1 cellular context compared by ENCODE assay signal in the genomic region with DNA sequence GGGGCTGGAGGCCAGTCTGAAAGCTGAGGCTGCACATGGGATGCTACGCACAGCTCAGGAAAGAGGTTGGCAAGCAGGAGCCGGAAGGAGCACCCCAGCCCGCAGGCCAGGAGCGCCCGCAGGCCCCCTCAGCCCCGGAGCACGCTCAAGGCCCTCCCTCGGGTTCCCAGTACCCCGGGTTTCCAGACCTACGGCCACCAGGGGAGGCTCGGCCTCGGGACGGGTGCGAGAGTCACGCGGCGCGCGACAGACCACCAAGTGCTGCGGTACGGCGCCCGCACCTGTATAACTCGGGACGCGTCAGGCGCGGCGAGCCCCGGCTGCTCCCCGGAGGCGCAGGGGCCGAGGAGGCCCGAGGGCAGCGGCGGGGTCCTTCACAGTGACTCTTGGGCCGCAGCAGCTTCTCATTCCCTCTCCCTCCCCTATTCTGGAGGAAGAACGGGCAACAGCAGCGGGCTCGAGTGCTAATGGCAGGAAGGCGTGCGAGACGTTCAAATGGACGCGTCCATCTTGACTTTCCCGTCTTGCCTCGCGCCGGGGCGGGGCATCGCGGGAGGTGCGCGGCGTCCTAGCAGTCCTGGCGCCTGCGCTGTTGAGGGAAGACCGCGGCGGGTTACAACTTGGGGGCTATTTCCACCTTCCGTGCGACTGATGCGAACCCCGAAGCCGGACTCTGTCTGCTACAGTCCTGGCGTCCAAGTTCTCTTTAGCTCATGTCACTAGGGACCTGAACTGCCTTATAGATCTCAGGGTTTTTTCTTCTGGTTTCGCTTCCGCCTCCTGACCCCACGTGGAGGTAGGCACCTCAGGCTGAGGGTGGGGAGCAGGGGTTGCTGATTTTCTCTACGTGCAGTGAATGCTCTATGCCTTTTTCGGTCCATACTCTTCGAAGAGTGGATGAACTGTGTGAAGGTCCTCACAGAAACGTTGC.
TF ChIP-seq lines count a peak whose summit lies in the region.

A gene with protein sequence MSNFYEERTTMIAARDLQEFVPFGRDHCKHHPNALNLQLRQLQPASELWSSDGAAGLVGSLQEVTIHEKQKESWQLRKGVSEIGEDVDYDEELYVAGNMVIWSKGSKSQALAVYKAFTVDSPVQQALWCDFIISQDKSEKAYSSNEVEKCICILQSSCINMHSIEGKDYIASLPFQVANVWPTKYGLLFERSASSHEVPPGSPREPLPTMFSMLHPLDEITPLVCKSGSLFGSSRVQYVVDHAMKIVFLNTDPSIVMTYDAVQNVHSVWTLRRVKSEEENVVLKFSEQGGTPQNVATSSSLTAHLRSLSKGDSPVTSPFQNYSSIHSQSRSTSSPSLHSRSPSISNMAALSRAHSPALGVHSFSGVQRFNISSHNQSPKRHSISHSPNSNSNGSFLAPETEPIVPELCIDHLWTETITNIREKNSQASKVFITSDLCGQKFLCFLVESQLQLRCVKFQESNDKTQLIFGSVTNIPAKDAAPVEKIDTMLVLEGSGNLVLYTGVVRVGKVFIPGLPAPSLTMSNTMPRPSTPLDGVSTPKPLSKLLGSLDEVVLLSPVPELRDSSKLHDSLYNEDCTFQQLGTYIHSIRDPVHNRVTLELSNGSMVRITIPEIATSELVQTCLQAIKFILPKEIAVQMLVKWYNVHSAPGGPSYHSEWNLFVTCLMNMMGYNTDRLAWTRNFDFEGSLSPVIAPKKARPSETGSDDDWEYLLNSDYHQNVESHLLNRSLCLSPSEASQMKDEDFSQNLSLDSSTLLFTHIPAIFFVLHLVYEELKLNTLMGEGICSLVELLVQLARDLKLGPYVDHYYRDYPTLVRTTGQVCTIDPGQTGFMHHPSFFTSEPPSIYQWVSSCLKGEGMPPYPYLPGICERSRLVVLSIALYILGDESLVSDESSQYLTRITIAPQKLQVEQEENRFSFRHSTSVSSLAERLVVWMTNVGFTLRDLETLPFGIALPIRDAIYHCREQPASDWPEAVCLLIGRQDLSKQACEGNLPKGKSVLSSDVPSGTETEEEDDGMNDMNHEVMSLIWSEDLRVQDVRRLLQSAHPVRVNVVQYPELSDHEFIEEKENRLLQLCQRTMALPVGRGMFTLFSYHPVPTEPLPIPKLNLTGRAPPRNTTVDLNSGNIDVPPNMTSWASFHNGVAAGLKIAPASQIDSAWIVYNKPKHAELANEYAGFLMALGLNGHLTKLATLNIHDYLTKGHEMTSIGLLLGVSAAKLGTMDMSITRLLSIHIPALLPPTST (N-terminal part only) (minus strand): TSS at position 533 of the 931 bp plus-strand sequence. CDS start 3,368 bp downstream, outside the sequence.

TF ChIP-seq in HepG2, 621 proteins besides CTCF, POLR2A, EP300 and RAD21 (continued from another document and continues in another):
- TF ChIP-seq, protein P1, sequence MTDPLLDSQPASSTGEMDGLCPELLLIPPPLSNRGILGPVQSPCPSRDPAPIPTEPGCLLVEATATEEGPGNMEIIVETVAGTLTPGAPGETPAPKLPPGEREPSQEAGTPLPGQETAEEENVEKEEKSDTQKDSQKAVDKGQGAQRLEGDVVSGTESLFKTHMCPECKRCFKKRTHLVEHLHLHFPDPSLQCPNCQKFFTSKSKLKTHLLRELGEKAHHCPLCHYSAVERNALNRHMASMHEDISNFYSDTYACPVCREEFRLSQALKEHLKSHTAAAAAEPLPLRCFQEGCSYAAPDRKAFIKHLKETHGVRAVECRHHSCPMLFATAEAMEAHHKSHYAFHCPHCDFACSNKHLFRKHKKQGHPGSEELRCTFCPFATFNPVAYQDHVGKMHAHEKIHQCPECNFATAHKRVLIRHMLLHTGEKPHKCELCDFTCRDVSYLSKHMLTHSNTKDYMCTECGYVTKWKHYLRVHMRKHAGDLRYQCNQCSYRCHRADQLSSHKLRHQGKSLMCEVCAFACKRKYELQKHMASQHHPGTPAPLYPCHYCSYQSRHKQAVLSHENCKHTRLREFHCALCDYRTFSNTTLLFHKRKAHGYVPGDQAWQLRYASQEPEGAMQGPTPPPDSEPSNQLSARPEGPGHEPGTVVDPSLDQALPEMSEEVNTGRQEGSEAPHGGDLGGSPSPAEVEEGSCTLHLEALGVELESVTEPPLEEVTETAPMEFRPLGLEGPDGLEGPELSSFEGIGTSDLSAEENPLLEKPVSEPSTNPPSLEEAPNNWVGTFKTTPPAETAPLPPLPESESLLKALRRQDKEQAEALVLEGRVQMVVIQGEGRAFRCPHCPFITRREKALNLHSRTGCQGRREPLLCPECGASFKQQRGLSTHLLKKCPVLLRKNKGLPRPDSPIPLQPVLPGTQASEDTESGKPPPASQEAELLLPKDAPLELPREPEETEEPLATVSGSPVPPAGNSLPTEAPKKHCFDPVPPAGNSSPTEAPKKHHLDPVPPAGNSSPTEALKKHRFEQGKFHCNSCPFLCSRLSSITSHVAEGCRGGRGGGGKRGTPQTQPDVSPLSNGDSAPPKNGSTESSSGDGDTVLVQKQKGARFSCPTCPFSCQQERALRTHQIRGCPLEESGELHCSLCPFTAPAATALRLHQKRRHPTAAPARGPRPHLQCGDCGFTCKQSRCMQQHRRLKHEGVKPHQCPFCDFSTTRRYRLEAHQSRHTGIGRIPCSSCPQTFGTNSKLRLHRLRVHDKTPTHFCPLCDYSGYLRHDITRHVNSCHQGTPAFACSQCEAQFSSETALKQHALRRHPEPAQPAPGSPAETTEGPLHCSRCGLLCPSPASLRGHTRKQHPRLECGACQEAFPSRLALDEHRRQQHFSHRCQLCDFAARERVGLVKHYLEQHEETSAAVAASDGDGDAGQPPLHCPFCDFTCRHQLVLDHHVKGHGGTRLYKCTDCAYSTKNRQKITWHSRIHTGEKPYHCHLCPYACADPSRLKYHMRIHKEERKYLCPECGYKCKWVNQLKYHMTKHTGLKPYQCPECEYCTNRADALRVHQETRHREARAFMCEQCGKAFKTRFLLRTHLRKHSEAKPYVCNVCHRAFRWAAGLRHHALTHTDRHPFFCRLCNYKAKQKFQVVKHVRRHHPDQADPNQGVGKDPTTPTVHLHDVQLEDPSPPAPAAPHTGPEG (CRISPR knock-in tag; IDR thresholded peaks at IDR 0.05) = 0 out of 2 replicates have a peak, but pooled peaks have one; percentile 75
- TF ChIP-seq PHF8 (CRISPR knock-in tag; IDR thresholded peaks at IDR 0.05) (peak; percentile 99), ZNF614 (CRISPR knock-in tag; IDR thresholded peaks at IDR 0.05; ENCODE audit: borderline replicate concordance) (peak; percentile 86), ZKSCAN5 (CRISPR knock-in tag; IDR thresholded peaks at IDR 0.05) (0 out of 2 replicates have a peak, but pooled peaks have one; percentile 21), TP53 (CRISPR knock-in tag; conservative IDR thresholded peaks at IDR 0.05) (peak; percentile 80; the same call in 1 of the 2 replicates), THAP11 (CRISPR knock-in tag; IDR thresholded peaks at IDR 0.05) (peak; percentile 89), BRD4 (CRISPR knock-in tag; IDR thresholded peaks at IDR 0.05) (peak; percentile 99), BORCS8-MEF2B (CRISPR knock-in tag; IDR thresholded peaks at IDR 0.05) (peak; percentile 61; the same call in 1 of the 2 replicates), ELF4 (CRISPR knock-in tag; IDR thresholded peaks at IDR 0.05; ENCODE audit: borderline replicate concordance) (peak; percentile 59; the same call in 1 of the 2 replicates), NCOA1 (CRISPR knock-in tag; IDR thresholded peaks at IDR 0.05) (peak; percentile 85; the same call in 1 of the 2 replicates), ZNF589 (CRISPR knock-in tag; conservative IDR thresholded peaks at IDR 0.05) (no peak; the same call in 1 of the 2 replicates), YEATS4 (CRISPR knock-in tag; IDR thresholded peaks at IDR 0.05; ENCODE audit: borderline replicate concordance) (peak; percentile 93), SOX13 (IDR thresholded peaks at IDR 0.05) (peak; percentile 45; the same call in 1 of the 2 replicates), SOX13 (CRISPR knock-in tag; conservative IDR thresholded peaks at IDR 0.05 in 1 of 2, IDR thresholded peaks at IDR 0.05 in 1 of 2) (peak in 1 of 2 experiments; percentile 43; a peak in 1 of 4 replicates), SP5 (CRISPR knock-in tag; IDR thresholded peaks at IDR 0.05; ENCODE audit: borderline replicate concordance, low read depth) (peak; percentile 57; the same call in 1 of the 2 replicates), ZNF607 (CRISPR knock-in tag; IDR thresholded peaks at IDR 0.05; ENCODE audit: borderline replicate concordance) (peak; percentile 91; the same call in 1 of the 2 replicates), U2AF2 (IDR thresholded peaks at IDR 0.05; ENCODE audit: low read depth, low read length) (peak; percentile 15; the same call in 1 of the 2 replicates), SCMH1 (CRISPR knock-in tag; IDR thresholded peaks at IDR 0.05; ENCODE audit: borderline replicate concordance) (no peak), ZSCAN20 (CRISPR knock-in tag; IDR thresholded peaks at IDR 0.05; ENCODE audit: borderline replicate concordance) (peak; percentile 37; the same call in 1 of the 2 replicates)
- TF ChIP-seq, protein P2, sequence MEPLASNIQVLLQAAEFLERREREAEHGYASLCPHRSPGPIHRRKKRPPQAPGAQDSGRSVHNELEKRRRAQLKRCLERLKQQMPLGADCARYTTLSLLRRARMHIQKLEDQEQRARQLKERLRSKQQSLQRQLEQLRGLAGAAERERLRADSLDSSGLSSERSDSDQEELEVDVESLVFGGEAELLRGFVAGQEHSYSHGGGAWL (CRISPR knock-in tag; IDR thresholded peaks at IDR 0.05) = peak; percentile 93
- TF ChIP-seq, protein P3, sequence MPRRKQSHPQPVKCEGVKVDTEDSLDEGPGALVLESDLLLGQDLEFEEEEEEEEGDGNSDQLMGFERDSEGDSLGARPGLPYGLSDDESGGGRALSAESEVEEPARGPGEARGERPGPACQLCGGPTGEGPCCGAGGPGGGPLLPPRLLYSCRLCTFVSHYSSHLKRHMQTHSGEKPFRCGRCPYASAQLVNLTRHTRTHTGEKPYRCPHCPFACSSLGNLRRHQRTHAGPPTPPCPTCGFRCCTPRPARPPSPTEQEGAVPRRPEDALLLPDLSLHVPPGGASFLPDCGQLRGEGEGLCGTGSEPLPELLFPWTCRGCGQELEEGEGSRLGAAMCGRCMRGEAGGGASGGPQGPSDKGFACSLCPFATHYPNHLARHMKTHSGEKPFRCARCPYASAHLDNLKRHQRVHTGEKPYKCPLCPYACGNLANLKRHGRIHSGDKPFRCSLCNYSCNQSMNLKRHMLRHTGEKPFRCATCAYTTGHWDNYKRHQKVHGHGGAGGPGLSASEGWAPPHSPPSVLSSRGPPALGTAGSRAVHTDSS (CRISPR knock-in tag; conservative IDR thresholded peaks at IDR 0.05) = 0 out of 2 replicates have a peak, but pooled peaks have one; percentile 59
- TF ChIP-seq, protein P4, sequence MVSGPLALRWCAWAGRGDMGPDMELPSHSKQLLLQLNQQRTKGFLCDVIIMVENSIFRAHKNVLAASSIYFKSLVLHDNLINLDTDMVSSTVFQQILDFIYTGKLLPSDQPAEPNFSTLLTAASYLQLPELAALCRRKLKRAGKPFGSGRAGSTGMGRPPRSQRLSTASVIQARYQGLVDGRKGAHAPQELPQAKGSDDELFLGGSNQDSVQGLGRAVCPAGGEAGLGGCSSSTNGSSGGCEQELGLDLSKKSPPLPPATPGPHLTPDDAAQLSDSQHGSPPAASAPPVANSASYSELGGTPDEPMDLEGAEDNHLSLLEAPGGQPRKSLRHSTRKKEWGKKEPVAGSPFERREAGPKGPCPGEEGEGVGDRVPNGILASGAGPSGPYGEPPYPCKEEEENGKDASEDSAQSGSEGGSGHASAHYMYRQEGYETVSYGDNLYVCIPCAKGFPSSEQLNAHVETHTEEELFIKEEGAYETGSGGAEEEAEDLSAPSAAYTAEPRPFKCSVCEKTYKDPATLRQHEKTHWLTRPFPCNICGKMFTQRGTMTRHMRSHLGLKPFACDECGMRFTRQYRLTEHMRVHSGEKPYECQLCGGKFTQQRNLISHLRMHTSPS (CRISPR knock-in tag; IDR thresholded peaks at IDR 0.05; ENCODE audit: low read depth) = peak; percentile 71
- TF ChIP-seq, protein P5, sequence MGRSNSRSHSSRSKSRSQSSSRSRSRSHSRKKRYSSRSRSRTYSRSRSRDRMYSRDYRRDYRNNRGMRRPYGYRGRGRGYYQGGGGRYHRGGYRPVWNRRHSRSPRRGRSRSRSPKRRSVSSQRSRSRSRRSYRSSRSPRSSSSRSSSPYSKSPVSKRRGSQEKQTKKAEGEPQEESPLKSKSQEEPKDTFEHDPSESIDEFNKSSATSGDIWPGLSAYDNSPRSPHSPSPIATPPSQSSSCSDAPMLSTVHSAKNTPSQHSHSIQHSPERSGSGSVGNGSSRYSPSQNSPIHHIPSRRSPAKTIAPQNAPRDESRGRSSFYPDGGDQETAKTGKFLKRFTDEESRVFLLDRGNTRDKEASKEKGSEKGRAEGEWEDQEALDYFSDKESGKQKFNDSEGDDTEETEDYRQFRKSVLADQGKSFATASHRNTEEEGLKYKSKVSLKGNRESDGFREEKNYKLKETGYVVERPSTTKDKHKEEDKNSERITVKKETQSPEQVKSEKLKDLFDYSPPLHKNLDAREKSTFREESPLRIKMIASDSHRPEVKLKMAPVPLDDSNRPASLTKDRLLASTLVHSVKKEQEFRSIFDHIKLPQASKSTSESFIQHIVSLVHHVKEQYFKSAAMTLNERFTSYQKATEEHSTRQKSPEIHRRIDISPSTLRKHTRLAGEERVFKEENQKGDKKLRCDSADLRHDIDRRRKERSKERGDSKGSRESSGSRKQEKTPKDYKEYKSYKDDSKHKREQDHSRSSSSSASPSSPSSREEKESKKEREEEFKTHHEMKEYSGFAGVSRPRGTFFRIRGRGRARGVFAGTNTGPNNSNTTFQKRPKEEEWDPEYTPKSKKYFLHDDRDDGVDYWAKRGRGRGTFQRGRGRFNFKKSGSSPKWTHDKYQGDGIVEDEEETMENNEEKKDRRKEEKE (IDR thresholded peaks at IDR 0.05) = no peak
- TF ChIP-seq, protein P6, sequence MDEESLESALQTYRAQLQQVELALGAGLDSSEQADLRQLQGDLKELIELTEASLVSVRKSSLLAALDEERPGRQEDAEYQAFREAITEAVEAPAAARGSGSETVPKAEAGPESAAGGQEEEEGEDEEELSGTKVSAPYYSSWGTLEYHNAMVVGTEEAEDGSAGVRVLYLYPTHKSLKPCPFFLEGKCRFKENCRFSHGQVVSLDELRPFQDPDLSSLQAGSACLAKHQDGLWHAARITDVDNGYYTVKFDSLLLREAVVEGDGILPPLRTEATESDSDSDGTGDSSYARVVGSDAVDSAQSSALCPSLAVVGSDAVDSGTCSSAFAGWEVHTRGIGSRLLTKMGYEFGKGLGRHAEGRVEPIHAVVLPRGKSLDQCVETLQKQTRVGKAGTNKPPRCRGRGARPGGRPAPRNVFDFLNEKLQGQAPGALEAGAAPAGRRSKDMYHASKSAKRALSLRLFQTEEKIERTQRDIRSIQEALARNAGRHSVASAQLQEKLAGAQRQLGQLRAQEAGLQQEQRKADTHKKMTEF (CRISPR knock-in tag; IDR thresholded peaks at IDR 0.05) = peak; percentile 92
- TF ChIP-seq, protein P7, sequence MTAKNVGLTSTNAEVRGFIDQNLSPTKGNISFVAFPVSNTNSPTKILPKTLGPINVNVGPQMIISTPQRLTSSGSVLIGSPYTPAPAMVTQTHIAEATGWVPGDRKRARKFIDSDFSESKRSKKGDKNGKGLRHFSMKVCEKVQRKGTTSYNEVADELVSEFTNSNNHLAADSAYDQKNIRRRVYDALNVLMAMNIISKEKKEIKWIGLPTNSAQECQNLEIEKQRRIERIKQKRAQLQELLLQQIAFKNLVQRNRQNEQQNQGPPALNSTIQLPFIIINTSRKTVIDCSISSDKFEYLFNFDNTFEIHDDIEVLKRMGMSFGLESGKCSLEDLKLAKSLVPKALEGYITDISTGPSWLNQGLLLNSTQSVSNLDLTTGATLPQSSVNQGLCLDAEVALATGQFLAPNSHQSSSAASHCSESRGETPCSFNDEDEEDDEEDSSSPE (CRISPR knock-in tag; IDR thresholded peaks at IDR 0.05) = peak; percentile 87
- TF ChIP-seq, protein P8, sequence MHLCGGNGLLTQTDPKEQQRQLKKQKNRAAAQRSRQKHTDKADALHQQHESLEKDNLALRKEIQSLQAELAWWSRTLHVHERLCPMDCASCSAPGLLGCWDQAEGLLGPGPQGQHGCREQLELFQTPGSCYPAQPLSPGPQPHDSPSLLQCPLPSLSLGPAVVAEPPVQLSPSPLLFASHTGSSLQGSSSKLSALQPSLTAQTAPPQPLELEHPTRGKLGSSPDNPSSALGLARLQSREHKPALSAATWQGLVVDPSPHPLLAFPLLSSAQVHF (CRISPR knock-in tag; IDR thresholded peaks at IDR 0.05) = no peak
